4 cellular contexts compared by ENCODE assay signal in the genomic region with DNA sequence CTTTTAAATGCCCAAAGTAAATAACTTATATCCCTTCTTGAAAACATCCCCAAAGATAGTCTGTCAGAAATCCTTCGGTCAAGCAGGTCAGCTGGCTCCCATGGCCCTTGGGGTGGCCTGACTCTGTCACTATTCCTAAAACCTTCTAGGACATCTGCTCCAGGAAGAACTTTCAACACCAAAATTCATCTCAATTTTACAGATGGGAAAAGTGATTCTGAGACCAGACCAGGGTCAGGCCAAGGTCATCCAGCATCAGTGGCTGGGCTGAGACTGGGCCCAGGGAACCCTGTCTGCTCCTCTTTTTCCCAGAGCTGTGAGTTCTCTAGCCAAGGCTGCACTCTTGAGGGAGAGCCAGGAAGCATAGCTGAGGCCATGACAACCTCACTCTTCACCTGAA.
TF ChIP-seq lines count a peak whose summit lies in the region.

No MANE protein-coding gene starts in this region.

TF ChIP-seq in A549, 52 proteins besides CTCF, POLR2A, EP300 and RAD21:
- TF ChIP-seq MAZ (IDR thresholded peaks at IDR 0.05; ENCODE audit: borderline replicate concordance, low read depth, low read length) (no peak), NPAS2 (CRISPR knock-in tag; IDR thresholded peaks at IDR 0.05; ENCODE audit: borderline replicate concordance) (no peak), RCOR1 (IDR thresholded peaks at IDR 0.05; ENCODE audit: low read depth, low read length) (no peak), RARB (CRISPR knock-in tag; IDR thresholded peaks at IDR 0.05) (no peak), ZSCAN20 (CRISPR knock-in tag; IDR thresholded peaks at IDR 0.05) (no peak), MYC (IDR thresholded peaks at IDR 0.05; ENCODE audit: borderline replicate concordance, low read length) (no peak), JUN (IDR thresholded peaks at IDR 0.05) (no peak)
- TF ChIP-seq, protein P1, sequence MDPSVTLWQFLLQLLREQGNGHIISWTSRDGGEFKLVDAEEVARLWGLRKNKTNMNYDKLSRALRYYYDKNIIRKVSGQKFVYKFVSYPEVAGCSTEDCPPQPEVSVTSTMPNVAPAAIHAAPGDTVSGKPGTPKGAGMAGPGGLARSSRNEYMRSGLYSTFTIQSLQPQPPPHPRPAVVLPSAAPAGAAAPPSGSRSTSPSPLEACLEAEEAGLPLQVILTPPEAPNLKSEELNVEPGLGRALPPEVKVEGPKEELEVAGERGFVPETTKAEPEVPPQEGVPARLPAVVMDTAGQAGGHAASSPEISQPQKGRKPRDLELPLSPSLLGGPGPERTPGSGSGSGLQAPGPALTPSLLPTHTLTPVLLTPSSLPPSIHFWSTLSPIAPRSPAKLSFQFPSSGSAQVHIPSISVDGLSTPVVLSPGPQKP (IDR thresholded peaks at IDR 0.05; ENCODE audit: low read depth, low read length), result no peak
- TF ChIP-seq, protein P2, sequence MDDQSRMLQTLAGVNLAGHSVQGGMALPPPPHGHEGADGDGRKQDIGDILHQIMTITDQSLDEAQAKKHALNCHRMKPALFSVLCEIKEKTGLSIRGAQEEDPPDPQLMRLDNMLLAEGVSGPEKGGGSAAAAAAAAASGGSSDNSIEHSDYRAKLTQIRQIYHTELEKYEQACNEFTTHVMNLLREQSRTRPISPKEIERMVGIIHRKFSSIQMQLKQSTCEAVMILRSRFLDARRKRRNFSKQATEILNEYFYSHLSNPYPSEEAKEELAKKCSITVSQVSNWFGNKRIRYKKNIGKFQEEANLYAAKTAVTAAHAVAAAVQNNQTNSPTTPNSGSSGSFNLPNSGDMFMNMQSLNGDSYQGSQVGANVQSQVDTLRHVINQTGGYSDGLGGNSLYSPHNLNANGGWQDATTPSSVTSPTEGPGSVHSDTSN (IDR thresholded peaks at IDR 0.05), result no peak
- TF ChIP-seq, protein P3, sequence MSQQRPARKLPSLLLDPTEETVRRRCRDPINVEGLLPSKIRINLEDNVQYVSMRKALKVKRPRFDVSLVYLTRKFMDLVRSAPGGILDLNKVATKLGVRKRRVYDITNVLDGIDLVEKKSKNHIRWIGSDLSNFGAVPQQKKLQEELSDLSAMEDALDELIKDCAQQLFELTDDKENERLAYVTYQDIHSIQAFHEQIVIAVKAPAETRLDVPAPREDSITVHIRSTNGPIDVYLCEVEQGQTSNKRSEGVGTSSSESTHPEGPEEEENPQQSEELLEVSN (IDR thresholded peaks at IDR 0.05; ENCODE audit: borderline replicate concordance, low read depth), result no peak

TF ChIP-seq in HCT116, 20 proteins besides CTCF, POLR2A, EP300 and RAD21:
- TF ChIP-seq ELF1 (IDR thresholded peaks at IDR 0.05; ENCODE audit: borderline replicate concordance, low read depth) (no peak), EZH2phosphoT487 (IDR thresholded peaks at IDR 0.05; ENCODE audit: borderline replicate concordance) (no peak), ZNF274 (IDR thresholded peaks at IDR 0.05; ENCODE audit: low read depth, low read length) (no peak), JUND (IDR thresholded peaks at IDR 0.05) (no peak), FOSL1 (IDR thresholded peaks at IDR 0.05; ENCODE audit: low read depth) (no peak), CEBPB (IDR thresholded peaks at IDR 0.05; ENCODE audit: low read depth) (no peak), ZFX (IDR thresholded peaks at IDR 0.05) (no peak), SRF (IDR thresholded peaks at IDR 0.05; ENCODE audit: low read depth) (no peak), EZH2 (IDR thresholded peaks at IDR 0.05) (no peak), SIN3A (IDR thresholded peaks at IDR 0.05; ENCODE audit: low read depth) (no peak), CBX3 (IDR thresholded peaks at IDR 0.05; ENCODE audit: low read depth) (no peak), TCF7L2 (IDR thresholded peaks at IDR 0.05; ENCODE audit: borderline replicate concordance, extremely low read depth, insufficient read depth, insufficient read length) (no peak)
- TF ChIP-seq, protein P4, sequence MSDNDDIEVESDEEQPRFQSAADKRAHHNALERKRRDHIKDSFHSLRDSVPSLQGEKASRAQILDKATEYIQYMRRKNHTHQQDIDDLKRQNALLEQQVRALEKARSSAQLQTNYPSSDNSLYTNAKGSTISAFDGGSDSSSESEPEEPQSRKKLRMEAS (IDR thresholded peaks at IDR 0.05), result no peak
- TF ChIP-seq, protein P5, sequence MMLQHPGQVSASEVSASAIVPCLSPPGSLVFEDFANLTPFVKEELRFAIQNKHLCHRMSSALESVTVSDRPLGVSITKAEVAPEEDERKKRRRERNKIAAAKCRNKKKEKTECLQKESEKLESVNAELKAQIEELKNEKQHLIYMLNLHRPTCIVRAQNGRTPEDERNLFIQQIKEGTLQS (IDR thresholded peaks at IDR 0.05), result no peak
- TF ChIP-seq, protein P6, sequence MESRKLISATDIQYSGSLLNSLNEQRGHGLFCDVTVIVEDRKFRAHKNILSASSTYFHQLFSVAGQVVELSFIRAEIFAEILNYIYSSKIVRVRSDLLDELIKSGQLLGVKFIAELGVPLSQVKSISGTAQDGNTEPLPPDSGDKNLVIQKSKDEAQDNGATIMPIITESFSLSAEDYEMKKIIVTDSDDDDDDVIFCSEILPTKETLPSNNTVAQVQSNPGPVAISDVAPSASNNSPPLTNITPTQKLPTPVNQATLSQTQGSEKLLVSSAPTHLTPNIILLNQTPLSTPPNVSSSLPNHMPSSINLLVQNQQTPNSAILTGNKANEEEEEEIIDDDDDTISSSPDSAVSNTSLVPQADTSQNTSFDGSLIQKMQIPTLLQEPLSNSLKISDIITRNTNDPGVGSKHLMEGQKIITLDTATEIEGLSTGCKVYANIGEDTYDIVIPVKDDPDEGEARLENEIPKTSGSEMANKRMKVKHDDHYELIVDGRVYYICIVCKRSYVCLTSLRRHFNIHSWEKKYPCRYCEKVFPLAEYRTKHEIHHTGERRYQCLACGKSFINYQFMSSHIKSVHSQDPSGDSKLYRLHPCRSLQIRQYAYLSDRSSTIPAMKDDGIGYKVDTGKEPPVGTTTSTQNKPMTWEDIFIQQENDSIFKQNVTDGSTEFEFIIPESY (IDR thresholded peaks at IDR 0.05; ENCODE audit: extremely low read depth, insufficient replicate concordance, low read length), result no peak

TF ChIP-seq in K562, 482 proteins besides CTCF, POLR2A, EP300 and RAD21:
- TF ChIP-seq, protein P7, sequence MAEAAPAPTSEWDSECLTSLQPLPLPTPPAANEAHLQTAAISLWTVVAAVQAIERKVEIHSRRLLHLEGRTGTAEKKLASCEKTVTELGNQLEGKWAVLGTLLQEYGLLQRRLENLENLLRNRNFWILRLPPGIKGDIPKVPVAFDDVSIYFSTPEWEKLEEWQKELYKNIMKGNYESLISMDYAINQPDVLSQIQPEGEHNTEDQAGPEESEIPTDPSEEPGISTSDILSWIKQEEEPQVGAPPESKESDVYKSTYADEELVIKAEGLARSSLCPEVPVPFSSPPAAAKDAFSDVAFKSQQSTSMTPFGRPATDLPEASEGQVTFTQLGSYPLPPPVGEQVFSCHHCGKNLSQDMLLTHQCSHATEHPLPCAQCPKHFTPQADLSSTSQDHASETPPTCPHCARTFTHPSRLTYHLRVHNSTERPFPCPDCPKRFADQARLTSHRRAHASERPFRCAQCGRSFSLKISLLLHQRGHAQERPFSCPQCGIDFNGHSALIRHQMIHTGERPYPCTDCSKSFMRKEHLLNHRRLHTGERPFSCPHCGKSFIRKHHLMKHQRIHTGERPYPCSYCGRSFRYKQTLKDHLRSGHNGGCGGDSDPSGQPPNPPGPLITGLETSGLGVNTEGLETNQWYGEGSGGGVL (CRISPR knock-in tag; IDR thresholded peaks at IDR 0.05), result no peak
- peak; percentile 62 for TF ChIP-seq ESRRA (IDR thresholded peaks at IDR 0.05; ENCODE audit: borderline replicate concordance, low read depth)

TF ChIP-seq in SK-N-SH, 30 proteins besides CTCF, POLR2A, EP300 and RAD21:
- TF ChIP-seq, protein P8, sequence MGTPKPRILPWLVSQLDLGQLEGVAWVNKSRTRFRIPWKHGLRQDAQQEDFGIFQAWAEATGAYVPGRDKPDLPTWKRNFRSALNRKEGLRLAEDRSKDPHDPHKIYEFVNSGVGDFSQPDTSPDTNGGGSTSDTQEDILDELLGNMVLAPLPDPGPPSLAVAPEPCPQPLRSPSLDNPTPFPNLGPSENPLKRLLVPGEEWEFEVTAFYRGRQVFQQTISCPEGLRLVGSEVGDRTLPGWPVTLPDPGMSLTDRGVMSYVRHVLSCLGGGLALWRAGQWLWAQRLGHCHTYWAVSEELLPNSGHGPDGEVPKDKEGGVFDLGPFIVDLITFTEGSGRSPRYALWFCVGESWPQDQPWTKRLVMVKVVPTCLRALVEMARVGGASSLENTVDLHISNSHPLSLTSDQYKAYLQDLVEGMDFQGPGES (IDR thresholded peaks at IDR 0.05; ENCODE audit: low read depth, low read length), result no peak
- TF ChIP-seq, protein P6 (IDR thresholded peaks at IDR 0.05; ENCODE audit: borderline replicate concordance, low read depth), result no peak
- TF ChIP-seq RCOR1 (IDR thresholded peaks at IDR 0.05; ENCODE audit: low read length) (no peak), EZH2phosphoT487 (IDR thresholded peaks at IDR 0.05; ENCODE audit: borderline replicate concordance, low read depth) (no peak), GATA2 (CRISPR knock-in tag; IDR thresholded peaks at IDR 0.05) (no peak), POLR2AphosphoS5 (IDR thresholded peaks at IDR 0.05; ENCODE audit: low read depth, low read length) (no peak), SIN3A (IDR thresholded peaks at IDR 0.05; ENCODE audit: borderline replicate concordance, low read depth, low read length) (no peak), TEAD4 (IDR thresholded peaks at IDR 0.05; ENCODE audit: borderline replicate concordance, insufficient read depth) (no peak)
- TF ChIP-seq, protein P9, sequence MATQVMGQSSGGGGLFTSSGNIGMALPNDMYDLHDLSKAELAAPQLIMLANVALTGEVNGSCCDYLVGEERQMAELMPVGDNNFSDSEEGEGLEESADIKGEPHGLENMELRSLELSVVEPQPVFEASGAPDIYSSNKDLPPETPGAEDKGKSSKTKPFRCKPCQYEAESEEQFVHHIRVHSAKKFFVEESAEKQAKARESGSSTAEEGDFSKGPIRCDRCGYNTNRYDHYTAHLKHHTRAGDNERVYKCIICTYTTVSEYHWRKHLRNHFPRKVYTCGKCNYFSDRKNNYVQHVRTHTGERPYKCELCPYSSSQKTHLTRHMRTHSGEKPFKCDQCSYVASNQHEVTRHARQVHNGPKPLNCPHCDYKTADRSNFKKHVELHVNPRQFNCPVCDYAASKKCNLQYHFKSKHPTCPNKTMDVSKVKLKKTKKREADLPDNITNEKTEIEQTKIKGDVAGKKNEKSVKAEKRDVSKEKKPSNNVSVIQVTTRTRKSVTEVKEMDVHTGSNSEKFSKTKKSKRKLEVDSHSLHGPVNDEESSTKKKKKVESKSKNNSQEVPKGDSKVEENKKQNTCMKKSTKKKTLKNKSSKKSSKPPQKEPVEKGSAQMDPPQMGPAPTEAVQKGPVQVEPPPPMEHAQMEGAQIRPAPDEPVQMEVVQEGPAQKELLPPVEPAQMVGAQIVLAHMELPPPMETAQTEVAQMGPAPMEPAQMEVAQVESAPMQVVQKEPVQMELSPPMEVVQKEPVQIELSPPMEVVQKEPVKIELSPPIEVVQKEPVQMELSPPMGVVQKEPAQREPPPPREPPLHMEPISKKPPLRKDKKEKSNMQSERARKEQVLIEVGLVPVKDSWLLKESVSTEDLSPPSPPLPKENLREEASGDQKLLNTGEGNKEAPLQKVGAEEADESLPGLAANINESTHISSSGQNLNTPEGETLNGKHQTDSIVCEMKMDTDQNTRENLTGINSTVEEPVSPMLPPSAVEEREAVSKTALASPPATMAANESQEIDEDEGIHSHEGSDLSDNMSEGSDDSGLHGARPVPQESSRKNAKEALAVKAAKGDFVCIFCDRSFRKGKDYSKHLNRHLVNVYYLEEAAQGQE (IDR thresholded peaks at IDR 0.05; ENCODE audit: low read depth, low read length), result no peak
